In the genomic region with DNA sequence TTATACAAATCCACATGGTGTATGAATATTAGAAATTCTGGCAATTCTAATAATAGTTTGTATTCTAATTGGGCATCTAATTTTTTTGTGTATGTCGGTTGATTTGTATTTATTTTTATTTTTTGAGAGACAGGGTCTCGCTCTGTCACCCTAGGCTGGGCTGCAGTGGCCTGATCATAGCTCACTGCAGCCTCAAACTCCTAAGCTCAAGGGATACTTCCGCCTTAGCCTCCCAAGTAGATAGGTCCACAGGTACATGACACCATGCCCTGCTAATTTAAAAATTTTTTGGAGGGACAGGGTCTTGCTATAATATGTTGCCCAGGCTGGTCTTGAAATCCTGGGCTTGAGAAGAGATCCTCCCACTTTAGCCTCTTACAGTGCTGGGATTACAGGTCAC, we compare ENCODE assay signal across 14 cellular contexts.
DNase-seq lines count a peak whose midpoint lies in the region; ATAC-seq and TF ChIP-seq lines count a peak whose summit lies in the region.
"Had no signal": no experiment of that assay in that cellular context is flagged by ENCODE, and none has a peak within 500 bp of the region (broad histone marks: within the 10 kb centered on the region; RNA-seq: fewer than 3 reads in every experiment).

No MANE protein-coding gene starts in this region.

- no peaks in the 10 kb centered on the region for H3K9me2 ChIP-seq in Loucy (replicated peaks; ENCODE audit: low read depth, low read length)

- CTCF ChIA-PET in activated CD4-positive, alpha-beta memory T cell treated with anti-CD3 and anti-CD28 coated beads, Interleukin-2, amount 10 ng/mL, durations not matched to agents 7 days and 5 days (lab: Charles Lee) = interaction anchor here (1.6 to 5.2 kb wide), 2 partner anchors 426 to 483 kb away, joined by 4 to 28 read pairs; no protein-coding TSS in a partner anchor
- CTCF ChIA-PET in activated CD4-positive, alpha-beta memory T cell treated with anti-CD3 and anti-CD28 coated beads for 36 hours (lab: Charles Lee) = interaction anchor here (0.7 to 1.0 kb wide), 3 partner anchors 9 to 969 kb away, joined by 3 read pairs; no protein-coding TSS in a partner anchor

- ATAC-seq in stimulated activated effector memory CD8-positive, alpha-beta T cell treated with anti-CD3 and anti-CD28 coated beads, Interleukin-12 subunit alpha, Interleukin-12 subunit beta, amount 100 ng/mL, for 72 hours = no peak
- no peak for ATAC-seq in HG02571 (IDR thresholded peaks at IDR 0.05; ENCODE audit: unreplicated experiment)

- no peaks in the 10 kb centered on the region for H3K79me2 ChIP-seq in Loucy (ENCODE audit: insufficient read depth, low read length)

- no peak overlapping the region for H3K4me3 ChIP-seq in Loucy (ENCODE audit: low read length, poor library complexity, severe bottlenecking)
- H3K4me3 ChIP-seq: colonic mucosa had no signal

- no peak overlapping the region for H3K4me3 Mint-ChIP-seq in activated CD4-positive, alpha-beta memory T cell treated with anti-CD3 and anti-CD28 coated beads, Interleukin-2, amount 10 ng/mL, durations not matched to agents 7 days and 5 days
- H3K4me3 Mint-ChIP-seq in activated CD4-positive, alpha-beta memory T cell treated with anti-CD3 and anti-CD28 coated beads for 36 hours = no peak overlapping the region
- H3K4me3 Mint-ChIP-seq in dendritic cell treated with granulocyte-macrophage colony-stimulating factor and Interleukin-4, amounts not matched to agents 40 ng/mL and 50 ng/mL, for 4 days = no peak overlapping the region
- peak overlapping the region; percentile 70 for H3K4me3 Mint-ChIP-seq in stimulated activated effector memory CD8-positive, alpha-beta T cell treated with anti-CD3 and anti-CD28 coated beads, Interleukin-12 subunit alpha, Interleukin-12 subunit beta, amount 100 ng/mL, for 72 hours

- no peak overlapping the region for H3K9ac ChIP-seq in Loucy (ENCODE audit: low read depth, low read length, poor library complexity, severe bottlenecking)

- DNase-seq in activated CD4-positive, alpha-beta memory T cell treated with anti-CD3 and anti-CD28 coated beads, Interleukin-2, amount 10 ng/mL, durations not matched to agents 7 days and 5 days = no peak
- no peak for DNase-seq in activated CD4-positive, alpha-beta memory T cell treated with anti-CD3 and anti-CD28 coated beads for 36 hours
- DNase-seq in stimulated activated effector memory CD8-positive, alpha-beta T cell treated with anti-CD3 and anti-CD28 coated beads, Interleukin-12 subunit alpha, Interleukin-12 subunit beta, amount 100 ng/mL, for 72 hours (ENCODE audit: low spot score in 2 of 2) = no peak
- DNase-seq in inferior parietal cortex (ENCODE audit: extremely low spot score) = no peak
- DNase-seq in stimulated activated CD4-positive, alpha-beta T cell treated with anti-CD3 and anti-CD28 coated beads, Interleukin-2, amount 100 ng/mL, for 48 hours = no peak
- DNase-seq: NCI-H1436 treated with DMSO at 0.1 percent for 48 hours, NCI-H524 treated with DMSO at 0.1 percent for 48 hours, RPMI8226, T1000 had no signal

- peak overlapping the region; percentile 84 for H3K27ac Mint-ChIP-seq in activated CD4-positive, alpha-beta memory T cell treated with anti-CD3 and anti-CD28 coated beads, Interleukin-2, amount 10 ng/mL, durations not matched to agents 7 days and 5 days
- no peak overlapping the region for H3K27ac Mint-ChIP-seq in activated CD4-positive, alpha-beta memory T cell treated with anti-CD3 and anti-CD28 coated beads for 36 hours
- peak overlapping the region; percentile 83 for H3K27ac Mint-ChIP-seq in dendritic cell treated with granulocyte-macrophage colony-stimulating factor and Interleukin-4, amounts not matched to agents 40 ng/mL and 50 ng/mL, for 4 days
- peak overlapping the region; percentile 85 for H3K27ac Mint-ChIP-seq in stimulated activated effector memory CD8-positive, alpha-beta T cell treated with anti-CD3 and anti-CD28 coated beads, Interleukin-12 subunit alpha, Interleukin-12 subunit beta, amount 100 ng/mL, for 72 hours

- H3K9me3 ChIP-seq in Loucy (ENCODE audit: insufficient read depth, low read depth, low read length) = no peaks in the 10 kb centered on the region
- H3K9me3 ChIP-seq: colonic mucosa had no signal

- peaks cover 3% of the 10 kb centered on the region; the same call in 1 of the 2 replicates for H3F3A ChIP-seq in Loucy (ENCODE audit: low read depth)

- no peaks in the 10 kb centered on the region for H3K9me3 Mint-ChIP-seq in activated CD4-positive, alpha-beta memory T cell treated with anti-CD3 and anti-CD28 coated beads, Interleukin-2, amount 10 ng/mL, durations not matched to agents 7 days and 5 days
- H3K9me3 Mint-ChIP-seq in activated CD4-positive, alpha-beta memory T cell treated with anti-CD3 and anti-CD28 coated beads for 36 hours = no peaks in the 10 kb centered on the region
- H3K9me3 Mint-ChIP-seq in dendritic cell treated with granulocyte-macrophage colony-stimulating factor and Interleukin-4, amounts not matched to agents 40 ng/mL and 50 ng/mL, for 4 days = no peaks in the 10 kb centered on the region
- H3K9me3 Mint-ChIP-seq in stimulated activated effector memory CD8-positive, alpha-beta T cell treated with anti-CD3 and anti-CD28 coated beads, Interleukin-12 subunit alpha, Interleukin-12 subunit beta, amount 100 ng/mL, for 72 hours = no peaks in the 10 kb centered on the region
- H3K9me3 Mint-ChIP-seq: activated naive CD4-positive, alpha-beta T cell treated with anti-CD3 and anti-CD28 coated beads, Interleukin-2, amount 50 U/mL, for 24 hours had no signal

- no peak overlapping the region for H2AFZ ChIP-seq in Loucy (ENCODE audit: low read length)

- peaks cover 35% of the 10 kb centered on the region for H3K36me3 ChIP-seq in Loucy (ENCODE audit: insufficient read depth, low read length)
- H3K36me3 ChIP-seq: colonic mucosa had no signal

- peaks cover 31% of the 10 kb centered on the region for H3K4me1 ChIP-seq in Loucy (ENCODE audit: insufficient read depth, low read length, poor library complexity, severe bottlenecking)
- H3K4me1 ChIP-seq: colonic mucosa had no signal

- H4K20me1 ChIP-seq in Loucy (ENCODE audit: insufficient read depth, low read length, poor library complexity, severe bottlenecking) = no peaks in the 10 kb centered on the region

- no peaks in the 10 kb centered on the region for H3K27me3 ChIP-seq in Loucy (ENCODE audit: insufficient read depth, low read length, poor library complexity, severe bottlenecking)
- H3K27me3 ChIP-seq: colonic mucosa had no signal

- TF ChIP-seq CTCF in Loucy (conservative IDR thresholded peaks at IDR 0.05; ENCODE audit: low read length) = no peak

- intact Hi-C loops in activated CD4-positive, alpha-beta memory T cell treated with anti-CD3 and anti-CD28 coated beads for 36 hours (cut with micrococcal nuclease) = loop anchor here (5.0 kb wide), 1 partner anchor 40 kb away; no protein-coding TSS in a partner anchor
- intact Hi-C loops in dendritic cell treated with granulocyte-macrophage colony-stimulating factor and Interleukin-4, amounts not matched to agents 40 ng/mL and 50 ng/mL, for 4 days (cut with micrococcal nuclease) = no loop called here

- peaks cover 33% of the 10 kb centered on the region for H3K4me1 Mint-ChIP-seq in activated CD4-positive, alpha-beta memory T cell treated with anti-CD3 and anti-CD28 coated beads, Interleukin-2, amount 10 ng/mL, durations not matched to agents 7 days and 5 days
- H3K4me1 Mint-ChIP-seq in activated CD4-positive, alpha-beta memory T cell treated with anti-CD3 and anti-CD28 coated beads for 36 hours (ENCODE audit: low read depth) = peaks cover 28% of the 10 kb centered on the region
- peaks cover 48% of the 10 kb centered on the region for H3K4me1 Mint-ChIP-seq in dendritic cell treated with granulocyte-macrophage colony-stimulating factor and Interleukin-4, amounts not matched to agents 40 ng/mL and 50 ng/mL, for 4 days (ENCODE audit: low read depth)
- H3K4me1 Mint-ChIP-seq in stimulated activated effector memory CD8-positive, alpha-beta T cell treated with anti-CD3 and anti-CD28 coated beads, Interleukin-12 subunit alpha, Interleukin-12 subunit beta, amount 100 ng/mL, for 72 hours = peaks cover 10% of the 10 kb centered on the region

- H3K36me3 Mint-ChIP-seq in activated CD4-positive, alpha-beta memory T cell treated with anti-CD3 and anti-CD28 coated beads, Interleukin-2, amount 10 ng/mL, durations not matched to agents 7 days and 5 days (ENCODE audit: low read depth) = peaks cover 33% of the 10 kb centered on the region
- peaks cover 23% of the 10 kb centered on the region for H3K36me3 Mint-ChIP-seq in activated CD4-positive, alpha-beta memory T cell treated with anti-CD3 and anti-CD28 coated beads for 36 hours
- peaks cover 21% of the 10 kb centered on the region for H3K36me3 Mint-ChIP-seq in dendritic cell treated with granulocyte-macrophage colony-stimulating factor and Interleukin-4, amounts not matched to agents 40 ng/mL and 50 ng/mL, for 4 days (ENCODE audit: low read depth)
- peaks cover 59% of the 10 kb centered on the region for H3K36me3 Mint-ChIP-seq in stimulated activated effector memory CD8-positive, alpha-beta T cell treated with anti-CD3 and anti-CD28 coated beads, Interleukin-12 subunit alpha, Interleukin-12 subunit beta, amount 100 ng/mL, for 72 hours

- H3K4me2 ChIP-seq in Loucy (ENCODE audit: low read depth, low read length, poor library complexity, severe bottlenecking) = peak overlapping the region; percentile 16

- POLR2A ChIA-PET in activated CD4-positive, alpha-beta memory T cell treated with anti-CD3 and anti-CD28 coated beads, Interleukin-2, amount 10 ng/mL, durations not matched to agents 7 days and 5 days (lab: Charles Lee) = interaction anchor here (1.0 to 1.4 kb wide), 2 partner anchors 8 to 371 kb away, joined by 3 to 15 read pairs; no protein-coding TSS in a partner anchor
- POLR2A ChIA-PET in activated CD4-positive, alpha-beta memory T cell treated with anti-CD3 and anti-CD28 coated beads for 36 hours (lab: Charles Lee) = interaction anchor here (0.6 to 1.4 kb wide), 3 partner anchors 86 to 371 kb away, joined by 3 to 5 read pairs (median 5); no protein-coding TSS in a partner anchor

- no peaks in the 10 kb centered on the region for H3K27me3 Mint-ChIP-seq in activated CD4-positive, alpha-beta memory T cell treated with anti-CD3 and anti-CD28 coated beads, Interleukin-2, amount 10 ng/mL, durations not matched to agents 7 days and 5 days
- no peaks in the 10 kb centered on the region for H3K27me3 Mint-ChIP-seq in activated CD4-positive, alpha-beta memory T cell treated with anti-CD3 and anti-CD28 coated beads for 36 hours
- H3K27me3 Mint-ChIP-seq in dendritic cell treated with granulocyte-macrophage colony-stimulating factor and Interleukin-4, amounts not matched to agents 40 ng/mL and 50 ng/mL, for 4 days = no peaks in the 10 kb centered on the region
- H3K27me3 Mint-ChIP-seq: activated naive CD4-positive, alpha-beta T cell treated with anti-CD3 and anti-CD28 coated beads, Interleukin-2, amount 50 U/mL, for 24 hours had no signal
